21 cellular contexts compared by ENCODE assay signal in the genomic region with DNA sequence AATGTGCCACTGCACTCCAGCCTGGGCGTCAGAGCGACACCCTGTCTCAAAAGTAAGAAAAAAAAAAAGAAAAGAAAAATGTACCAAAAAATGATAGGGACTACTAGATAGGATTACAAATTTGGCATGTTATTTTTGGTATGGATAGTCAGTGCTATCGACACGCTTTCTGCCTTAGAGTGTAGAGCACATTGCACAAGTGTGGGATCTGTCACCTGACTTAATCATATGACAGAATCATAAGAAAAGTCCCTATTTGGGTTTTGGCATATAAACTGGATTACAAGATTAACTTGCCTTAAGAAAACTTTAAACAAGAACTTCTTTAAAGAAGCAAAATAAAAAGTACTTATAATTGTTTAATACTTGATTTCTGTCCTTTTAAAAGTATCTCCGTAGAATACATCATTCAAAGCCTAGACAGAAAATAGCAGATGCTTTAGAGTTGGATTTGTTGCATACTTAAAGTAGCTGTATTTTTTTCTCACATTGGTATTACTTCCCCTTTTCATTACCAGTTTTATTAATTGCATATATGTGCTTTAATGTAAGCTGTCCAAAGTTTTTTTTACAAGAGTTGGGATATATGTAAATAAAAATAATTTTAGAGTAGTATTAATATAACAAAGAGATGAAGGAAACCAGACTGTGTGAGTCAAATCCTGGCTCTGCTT. TPM values are rescaled to one million over a fixed set of nuclear protein-coding genes. Genes with fewer than 3 reads are reported as not detected.
DNase-seq lines count a peak whose midpoint lies in the region; ATAC-seq, FAIRE-seq and TF ChIP-seq lines count a peak whose summit lies in the region.
"Had no signal": no experiment of that assay in that cellular context is flagged by ENCODE, and none has a peak within 500 bp of the region (broad histone marks: within the 10 kb centered on the region; RNA-seq: fewer than 3 reads in every experiment).

No MANE protein-coding gene starts in this region.

- no peak for TF ChIP-seq CTCF in A673 (conservative IDR thresholded peaks at IDR 0.05; ENCODE audit: low read depth, low read length)

- no peaks in the 10 kb centered on the region for H3K36me3 ChIP-seq in A673 (ENCODE audit: insufficient read depth, low read length, poor library complexity, severe bottlenecking)
- H3K36me3 ChIP-seq: right lobe of liver, uterus had no signal

- FAIRE-seq in GM12891 (lab: Jason Lieb, UNC): peak; percentile 62
- FAIRE-seq: endothelial cell of umbilical vein, keratinocyte had no signal

- intact Hi-C loops in left ventricle myocardium superior (cut with micrococcal nuclease) (no loop called here), A673 (cut with micrococcal nuclease; ENCODE audit: unreplicated experiment) (no loop called here)

- H3K27me3 Mint-ChIP-seq in memory B cell: no peaks in the 10 kb centered on the region
- H3K27me3 Mint-ChIP-seq: activated CD4-positive, alpha-beta memory T cell treated with anti-CD3 and anti-CD28 coated beads, Interleukin-2, amount 10 ng/mL, durations not matched to agents 7 days and 5 days had no signal

- no peak overlapping the region for H3K27ac ChIP-seq in A673 (ENCODE audit: low read depth, low read length, poor library complexity, severe bottlenecking)
- H3K27ac ChIP-seq: HL-60, right lobe of liver had no signal

- no peak for TF ChIP-seq POLR2A in GM12891 (IDR thresholded peaks at IDR 0.05; ENCODE audit: low read depth, low read length)

- H3K36me3 Mint-ChIP-seq in memory B cell: peaks cover 11% of the 10 kb centered on the region

- ATAC-seq in GM19452 (IDR thresholded peaks at IDR 0.05; ENCODE audit: unreplicated experiment) (peak; percentile 72), HG03469 (IDR thresholded peaks at IDR 0.05; ENCODE audit: unreplicated experiment) (peak; percentile 41), memory B cell (ENCODE audit: low read depth) (peak; percentile 92), left ventricle myocardium superior (no peak)
- ATAC-seq: GM23338 had no signal

- POLR2A ChIA-PET in A673 (lab: Charles Lee; ENCODE audit: low non-redundant PET): no interaction called here

- H3K4me3 Mint-ChIP-seq in memory B cell: no peak overlapping the region
- H3K4me3 Mint-ChIP-seq: activated CD4-positive, alpha-beta memory T cell treated with anti-CD3 and anti-CD28 coated beads, Interleukin-2, amount 10 ng/mL, durations not matched to agents 7 days and 5 days; GM23338 had no signal

- no peak overlapping the region for H3K4me3 ChIP-seq in A673 (ENCODE audit: low read depth, low read length, poor library complexity, severe bottlenecking)
- H3K4me3 ChIP-seq: GM23338, right lobe of liver, uterus had no signal

- no peaks in the 10 kb centered on the region for H3K27me3 ChIP-seq in A673 (replicated peaks; ENCODE audit: insufficient read depth, low read depth, low read length, poor library complexity)
- H3K27me3 ChIP-seq: right lobe of liver, uterus had no signal

- H3K4me1 Mint-ChIP-seq in memory B cell: peaks cover 9% of the 10 kb centered on the region
- H3K4me1 Mint-ChIP-seq: activated CD4-positive, alpha-beta memory T cell treated with anti-CD3 and anti-CD28 coated beads, Interleukin-2, amount 10 ng/mL, durations not matched to agents 7 days and 5 days had no signal

- H3K27ac Mint-ChIP-seq in memory B cell: peak overlapping the region; percentile 65
- H3K27ac Mint-ChIP-seq: activated CD4-positive, alpha-beta memory T cell treated with anti-CD3 and anti-CD28 coated beads, Interleukin-2, amount 10 ng/mL, durations not matched to agents 7 days and 5 days had no signal

- CTCF ChIA-PET in A673 (lab: Charles Lee): no interaction called here

- DNase-seq in GM12891 (ENCODE audit: insufficient read length, low spot score) (no peak), memory B cell (ENCODE audit: low spot score in 2 of 2) (no peak), SHP77 treated with DMSO at 0.1 percent for 48 hours (lab: John Stamatoyannopoulos, UW) (no peak), left ventricle myocardium superior (no peak), A673 (ENCODE audit: low spot score) (no peak), inferior parietal cortex (ENCODE audit: extremely low spot score) (no peak)
- DNase-seq: activated CD4-positive, alpha-beta memory T cell treated with anti-CD3 and anti-CD28 coated beads, Interleukin-2, amount 10 ng/mL, durations not matched to agents 7 days and 5 days; glutamatergic neuron; KG1; NCI-H187 treated with DMSO at 0.1 percent for 48 hours; NCI-H510A treated with DMSO at 0.1 percent for 48 hours; right lobe of liver; SK-N-SH; stimulated activated CD4-positive, alpha-beta T cell treated with anti-CD3 and anti-CD28 coated beads, Interleukin-4, amount 100 ng/mL, for 24 hours; uterus had no signal

- H3K9me3 ChIP-seq in A673 (ENCODE audit: low read depth, low read length, poor library complexity, severe bottlenecking): no peaks in the 10 kb centered on the region
- H3K9me3 ChIP-seq: right lobe of liver, SK-N-SH, uterus had no signal

- H3K9me3 Mint-ChIP-seq in memory B cell: peaks cover 3% of the 10 kb centered on the region

- H3K4me1 ChIP-seq in A673 (ENCODE audit: insufficient read depth, low read length, poor library complexity, severe bottlenecking): peaks cover 10% of the 10 kb centered on the region
- H3K4me1 ChIP-seq: uterus had no signal

- BruUV-seq in A673 (replicated peaks; lab: Mats Ljungman, UMichigan): no TSS peak

TF ChIP-seq in GM12891, 5 proteins besides CTCF, POLR2A, EP300 and RAD21:
- no peak for TF ChIP-seq POLR2AphosphoS5 (IDR thresholded peaks at IDR 0.05; ENCODE audit: low read depth, low read length)
- TF ChIP-seq SPI1 (IDR thresholded peaks at IDR 0.05; ENCODE audit: low read depth, low read length): no peak
- no peak for TF ChIP-seq POU2F2 (IDR thresholded peaks at IDR 0.05; ENCODE audit: low read depth, low read length)
- TF ChIP-seq TAF1 (IDR thresholded peaks at IDR 0.05; ENCODE audit: low read depth, low read length): no peak
- TF ChIP-seq PAX5 (IDR thresholded peaks at IDR 0.05; ENCODE audit: insufficient read depth, low read length, severe bottlenecking): no peak

RNA-seq across cellular contexts. Expression of gene ATP6V1A, which starts 7.8 kb away (rescaled TPM):
- 12.3 TPM for polyA plus RNA-seq in GM12891 (2012; ENCODE audit: low read depth, missing spikeins)
- total RNA-seq in left ventricle myocardium superior (19.4 TPM), A673 (2021) (69.3 and 69.4 TPM in 2 replicates)

RNA-seq across cellular contexts. Expression of gene NAA50, which starts 8.6 kb away (rescaled TPM):
- polyA plus RNA-seq in GM12891 (2012; ENCODE audit: low read depth, missing spikeins): 44.4 TPM
- total RNA-seq in left ventricle myocardium superior (79.5 TPM), A673 (2021) (229 and 268 TPM in 2 replicates)

RNA-seq across cellular contexts. Expression of gene USF3, which starts 58.2 kb away (rescaled TPM):
- 1.7 TPM for polyA plus RNA-seq in GM12891 (2012; ENCODE audit: low read depth, missing spikeins)
- 15.6 TPM for total RNA-seq in left ventricle myocardium superior
- 9.7 and 12.1 TPM in 2 replicates for total RNA-seq in A673 (2021)
